In genomic region chr19:44723952-44724319, GRCh38 we compare ENCODE assay signal across 8 cellular contexts. TPM values are rescaled to one million over a fixed set of nuclear protein-coding genes. Genes with fewer than 3 reads are reported as not detected.
DNase-seq lines count a peak whose midpoint lies in the region; ATAC-seq and TF ChIP-seq lines count a peak whose summit lies in the region.

No MANE protein-coding gene starts in this region.

- H3K9me3 Mint-ChIP-seq in endothelial cell (ENCODE audit: unreplicated experiment) = no peaks in the 10 kb centered on the region

- no peaks in the 10 kb centered on the region for H3K9me3 ChIP-seq in mucosa of descending colon

- peaks cover 13% of the 10 kb centered on the region for H3K27me3 Mint-ChIP-seq in endothelial cell (ENCODE audit: unreplicated experiment)

- peaks cover 3% of the 10 kb centered on the region for H3K4me1 Mint-ChIP-seq in endothelial cell (ENCODE audit: unreplicated experiment)

- no peaks in the 10 kb centered on the region for H3K36me3 ChIP-seq in mucosa of descending colon (ENCODE audit: low read depth)

- ATAC-seq in HG03460 (IDR thresholded peaks at IDR 0.05; ENCODE audit: unreplicated experiment) (peak; percentile 66), mucosa of descending colon (peak; percentile 78), HG03442 (IDR thresholded peaks at IDR 0.05; ENCODE audit: unreplicated experiment) (no peak)

- TF ChIP-seq CTCF in GM12864 (IDR thresholded peaks at IDR 0.05; ENCODE audit: low read depth, low read length, missing control alignments) (peak; percentile 100), endothelial cell (IDR thresholded peaks at IDR 0.05; ENCODE audit: unreplicated experiment) (peak; percentile 86), mucosa of descending colon (IDR thresholded peaks at IDR 0.05) (peak; percentile 94)

- peaks cover 36% of the 10 kb centered on the region for H3K4me1 ChIP-seq in mucosa of descending colon (ENCODE audit: low read depth)

- H3K4me3 ChIP-seq in GM12864 (ENCODE audit: low read depth, low read length) (no peak overlapping the region), mucosa of descending colon (peak overlapping the region; percentile 13)

- H3K36me3 Mint-ChIP-seq in endothelial cell (ENCODE audit: low read depth, unreplicated experiment) = no peaks in the 10 kb centered on the region

- intact Hi-C loops in mucosa of descending colon (cut with DNase I, micrococcal nuclease) = loop anchor here (2.0 to 5.0 kb wide), 2 partner anchors 47 to 48 kb away; no protein-coding TSS in a partner anchor

- no peak overlapping the region for H3K4me3 Mint-ChIP-seq in endothelial cell (ENCODE audit: unreplicated experiment)

- DNase-seq in GM12864 (ENCODE audit: low read depth) = no peak
- DNase-seq in NOMO-1 treated with dmso at 0.1 percent for 144 hours (lab: John Stamatoyannopoulos, UW; ENCODE audit: unreplicated experiment) = peak; percentile 74
- peak; percentile 38 for DNase-seq in activated CD8-positive, alpha-beta memory T cell treated with anti-CD3 and anti-CD28 coated beads, Interleukin-2, amount 50 U/mL, for 1 hour (ENCODE audit: extremely low read depth)
- peak; percentile 85 for DNase-seq in endothelial cell (ENCODE audit: low spot score)
- DNase-seq in mucosa of descending colon = peak; percentile 88 to 93 (median 91)
- peak; percentile 63 to 70 for DNase-seq in stimulated activated CD8-positive, alpha-beta memory T cell treated with anti-CD3 and anti-CD28 coated beads, Interleukin-2, amount 100 ng/mL, for 1 hour (ENCODE audit: low read depth in 2 of 2)

- no peak overlapping the region for H3K27ac Mint-ChIP-seq in endothelial cell (ENCODE audit: unreplicated experiment)

RNA-seq across cellular contexts. Expression of gene BCL3, which starts 24.6 kb away (rescaled TPM):
- total RNA-seq in endothelial cell (ENCODE audit: unreplicated experiment) = 1.9 TPM
- total RNA-seq in mucosa of descending colon = 100 to 1,000 TPM in 1 of 3 donors, 10 to 100 TPM in 2; 78.9 to 145 (median 90.6) TPM

RNA-seq across cellular contexts. Expression of gene CEACAM16, which starts 25.0 kb away (rescaled TPM):
- total RNA-seq in endothelial cell (ENCODE audit: unreplicated experiment) (not detected), mucosa of descending colon (under 1 TPM in 1 of 3 donors, not detected in 2; 0.17 TPM)

RNA-seq across cellular contexts. Expression of gene CEACAM19, which starts 52.7 kb away (rescaled TPM):
- 3.7 TPM for total RNA-seq in endothelial cell (ENCODE audit: unreplicated experiment)
- total RNA-seq in mucosa of descending colon = 1 to 10 TPM; 5.8 to 8.0 (median 6.9) TPM

RNA-seq across cellular contexts. Expression of gene CBLC, which starts 53.8 kb away (rescaled TPM):
- total RNA-seq in endothelial cell (ENCODE audit: unreplicated experiment) (0.85 TPM), mucosa of descending colon (10 to 100 TPM; 36.5 to 92.6 (median 59.1) TPM)

Comparison
In these comparisons a context has a peak if more than half of its experiments do, and no peak if none do; other contexts are left out.
1. RNA of gene BCL3, which starts 24.6 kb away (total RNA-seq): 78.9 to 145 TPM in mucosa of descending colon; 1.9 TPM in endothelial cell (single experiment); every median in the first group is over 10 times any median in the second.
2. Peak in every context shown above with its lines, with median percentiles within 50 percentile points of each other: CTCF ChIP-seq.